ENCODE assay signal across 12 cellular contexts in the genomic region with DNA sequence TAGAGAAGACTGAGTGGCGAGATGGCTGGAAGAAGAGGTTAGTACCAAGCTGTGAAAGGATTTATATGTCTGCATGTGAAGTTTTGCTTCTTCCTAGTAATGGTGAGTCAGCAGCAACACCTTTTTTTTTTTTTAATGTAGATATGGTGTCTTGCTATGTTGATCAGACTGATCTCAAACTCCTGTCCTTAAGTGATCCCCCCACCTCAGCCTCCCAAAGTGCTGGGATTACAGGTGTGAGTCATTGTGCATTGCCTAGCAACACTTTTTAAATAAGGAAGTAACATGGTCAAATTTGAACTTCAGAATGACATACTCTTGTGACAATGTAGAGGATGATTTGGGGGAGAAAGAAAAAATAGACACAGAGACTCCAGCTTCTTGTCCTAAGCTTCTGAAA. TPM values are rescaled to one million over a fixed set of nuclear protein-coding genes. Genes with fewer than 3 reads are reported as not detected.
A peak's percentile ranks its signal among the peaks of the same experiment; 100 is the strongest.
DNase-seq lines count a peak whose midpoint lies in the region; ATAC-seq and TF ChIP-seq lines count a peak whose summit lies in the region.
"Had no signal": no experiment of that assay in that cellular context is flagged by ENCODE, and none has a peak within 500 bp of the region (broad histone marks: within the 10 kb centered on the region; RNA-seq: fewer than 3 reads in every experiment).

No MANE protein-coding gene starts in this region.

- ATAC-seq in GM18867 (IDR thresholded peaks at IDR 0.05; ENCODE audit: unreplicated experiment) = no peak
- ATAC-seq in heart left ventricle = no peak
- ATAC-seq: sciatic nerve had no signal

- no peak overlapping the region for H2AFZ ChIP-seq in neural progenitor cell (replicated peaks)
- H2AFZ ChIP-seq in smooth muscle cell (ENCODE audit: low read depth) = no peak overlapping the region

- no peak for TF ChIP-seq CTCF in NB4 (IDR thresholded peaks at IDR 0.05; ENCODE audit: low read depth, low read length)
- no peak for TF ChIP-seq CTCF in choroid plexus epithelial cell (conservative IDR thresholded peaks at IDR 0.05; ENCODE audit: low read depth, low read length)
- TF ChIP-seq CTCF in neural progenitor cell (IDR thresholded peaks at IDR 0.05) = no peak
- no peak for TF ChIP-seq CTCF in smooth muscle cell (IDR thresholded peaks at IDR 0.05; ENCODE audit: borderline replicate concordance, insufficient read depth, poor library complexity, severe bottlenecking)
- no peak for TF ChIP-seq CTCF in heart left ventricle (IDR thresholded peaks at IDR 0.05)

- H3F3A ChIP-seq in neural progenitor cell (ENCODE audit: low read depth) (peaks cover under 1% of the 10 kb centered on the region), smooth muscle cell (ENCODE audit: low read depth) (no peaks in the 10 kb centered on the region)

- H3K4me2 ChIP-seq in neural progenitor cell (no peak overlapping the region), smooth muscle cell (no peak overlapping the region)

- H3K79me2 ChIP-seq in neural progenitor cell (ENCODE audit: low read depth) (no peaks in the 10 kb centered on the region), smooth muscle cell (ENCODE audit: low read depth) (no peaks in the 10 kb centered on the region)

- H3K9me3 ChIP-seq in neural progenitor cell (ENCODE audit: low read depth) (no peaks in the 10 kb centered on the region), smooth muscle cell (replicated peaks; ENCODE audit: low read depth) (no peaks in the 10 kb centered on the region), heart left ventricle (no peaks in the 10 kb centered on the region)

- intact Hi-C loops in heart left ventricle (cut with DNase I) = no loop called here

- H3K4me3 ChIP-seq in NB4 (ENCODE audit: low read depth, low read length) (no peak overlapping the region), choroid plexus epithelial cell (ENCODE audit: low read depth, low read length) (no peak overlapping the region), neural progenitor cell (no peak overlapping the region), smooth muscle cell (no peak overlapping the region), heart left ventricle (no peak overlapping the region)

- H3K4me3 Mint-ChIP-seq in neural progenitor cell = no peak overlapping the region
- H3K4me3 Mint-ChIP-seq: dendritic cell treated with granulocyte-macrophage colony-stimulating factor and Interleukin-4, amounts not matched to agents 40 ng/mL and 50 ng/mL, for 4 days had no signal

- peaks cover 10% of the 10 kb centered on the region for H3K4me1 Mint-ChIP-seq in neural progenitor cell

- H3K27me3 ChIP-seq in neural progenitor cell = no peaks in the 10 kb centered on the region
- H3K27me3 ChIP-seq in smooth muscle cell (ENCODE audit: low read depth) = no peaks in the 10 kb centered on the region
- H3K27me3 ChIP-seq in heart left ventricle = peaks cover 0 to 3% (median 0%) of the 10 kb centered on the region in 9 donors

- no peak for TF ChIP-seq POLR2A in NB4 (IDR thresholded peaks at IDR 0.05; ENCODE audit: extremely low read depth, insufficient read length)
- TF ChIP-seq POLR2A in heart left ventricle (IDR thresholded peaks at IDR 0.05) = no peak

- H3K27me3 Mint-ChIP-seq in neural progenitor cell (ENCODE audit: insufficient read depth, low read depth) = peaks cover 6% of the 10 kb centered on the region
- H3K27me3 Mint-ChIP-seq: dendritic cell treated with granulocyte-macrophage colony-stimulating factor and Interleukin-4, amounts not matched to agents 40 ng/mL and 50 ng/mL, for 4 days had no signal

- H3K27ac Mint-ChIP-seq in neural progenitor cell = peak overlapping the region; percentile 4
- H3K27ac Mint-ChIP-seq: dendritic cell treated with granulocyte-macrophage colony-stimulating factor and Interleukin-4, amounts not matched to agents 40 ng/mL and 50 ng/mL, for 4 days had no signal

- DNase-seq in NOMO-1 treated with DMSO at 0.1 percent for 48 hours (lab: John Stamatoyannopoulos, UW; ENCODE audit: unreplicated experiment) = peak; percentile 48
- no peak for DNase-seq in NOMO-1 treated with dmso at 0.1 percent for 144 hours (lab: John Stamatoyannopoulos, UW; ENCODE audit: unreplicated experiment)
- DNase-seq in NB4 (ENCODE audit: low read depth) = peak; percentile 56
- peak; percentile 59 for DNase-seq in choroid plexus epithelial cell (ENCODE audit: low read depth)
- no peak for DNase-seq in neural progenitor cell (ENCODE audit: low spot score)
- no peak for DNase-seq in smooth muscle cell (lab: John Stamatoyannopoulos, UW; ENCODE audit: unreplicated experiment)
- no peak for DNase-seq in heart left ventricle
- DNase-seq: islet precursor cell, NCI-H1417 had no signal

- H3K36me3 Mint-ChIP-seq in neural progenitor cell = peaks cover 6% of the 10 kb centered on the region

- no peaks in the 10 kb centered on the region for H3K36me3 ChIP-seq in neural progenitor cell
- H3K36me3 ChIP-seq in smooth muscle cell (ENCODE audit: low read depth) = no peaks in the 10 kb centered on the region
- H3K36me3 ChIP-seq in heart left ventricle = no peaks in the 10 kb centered on the region

- H3K9ac ChIP-seq in neural progenitor cell = no peak overlapping the region
- no peak overlapping the region for H3K9ac ChIP-seq in smooth muscle cell (ENCODE audit: low read depth)

- 89% methylated on average over 1 of the region's 1 CpG for WGBS in smooth muscle cell (ENCODE audit: low lambda C conversion rate)
- 93 to 97% (median 96%) methylated on average over 1 of the region's 1 CpG for WGBS in heart left ventricle, 4 donors

- H4K20me1 ChIP-seq in neural progenitor cell (ENCODE audit: low read depth) (no peaks in the 10 kb centered on the region), smooth muscle cell (ENCODE audit: low read depth) (no peaks in the 10 kb centered on the region)

- H3K4me1 ChIP-seq in neural progenitor cell = no peaks in the 10 kb centered on the region
- H3K4me1 ChIP-seq in smooth muscle cell (ENCODE audit: low read depth) = no peaks in the 10 kb centered on the region
- H3K4me1 ChIP-seq in heart left ventricle = no peaks in the 10 kb centered on the region

- no peak overlapping the region for H3K27ac ChIP-seq in neural progenitor cell
- H3K27ac ChIP-seq in smooth muscle cell (ENCODE audit: low read depth) = no peak overlapping the region
- H3K27ac ChIP-seq in heart left ventricle = no peak overlapping the region

- peaks cover 31% of the 10 kb centered on the region for H3K9me3 Mint-ChIP-seq in neural progenitor cell
- H3K9me3 Mint-ChIP-seq: dendritic cell treated with granulocyte-macrophage colony-stimulating factor and Interleukin-4, amounts not matched to agents 40 ng/mL and 50 ng/mL, for 4 days had no signal

RNA-seq across cellular contexts. Expression of a gene that starts 6.5 kb away (rescaled TPM):
- 32.7 and 51.7 TPM in 2 replicates for total RNA-seq in neural progenitor cell (ENCODE audit: low replicate concordance)
- 26.4 and 37.4 TPM in 2 replicates for total RNA-seq in smooth muscle cell
- 44.8 and 45.9 TPM in 2 replicates for polyA plus RNA-seq in smooth muscle cell
- total RNA-seq in heart left ventricle = 10 to 100 TPM; 12.7 to 19.4 (median 14.7) TPM
- 10 to 100 TPM in 1 of 2 donors, 1 to 10 TPM in 1; 9.9 to 33.4 TPM for polyA plus RNA-seq in heart left ventricle

RNA-seq across cellular contexts. Expression of a gene that starts 11.7 kb away (rescaled TPM):
- total RNA-seq in neural progenitor cell (ENCODE audit: low replicate concordance) = 9.2 and 12.0 TPM in 2 replicates
- total RNA-seq in smooth muscle cell = 13.6 and 14.8 TPM in 2 replicates
- polyA plus RNA-seq in smooth muscle cell = 7.1 and 10.4 TPM in 2 replicates
- total RNA-seq in heart left ventricle = 10 to 100 TPM; 14.9 to 29.1 (median 20.0) TPM
- polyA plus RNA-seq in heart left ventricle = 10 to 100 TPM in 1 of 2 donors, 1 to 10 TPM in 1; 9.1 to 16.3 TPM

Comparison
In these comparisons a context has a peak if more than half of its experiments do, and no peak if none do; other contexts are left out.
1. DNase-seq: peak in NOMO-1 treated with DMSO at 0.1 percent for 48 hours (single experiment), NB4 (single experiment) and choroid plexus epithelial cell (single experiment); none in NOMO-1 treated with dmso at 0.1 percent for 144 hours (single experiment), neural progenitor cell (single experiment), smooth muscle cell (single experiment) and heart left ventricle (0 of 5).